Comparison of ENCODE assay signal across 18 cellular contexts in genomic region chrX:123990169-123990568, GRCh38. TPM values are rescaled to one million over a fixed set of nuclear protein-coding genes. Genes with fewer than 3 reads are reported as not detected.
DNase-seq lines count a peak whose midpoint lies in the region; ATAC-seq and TF ChIP-seq lines count a peak whose summit lies in the region.
"Had no signal": no experiment of that assay in that cellular context is flagged by ENCODE, and none has a peak within 500 bp of the region (broad histone marks: within the 10 kb centered on the region; RNA-seq: fewer than 3 reads in every experiment).

No MANE protein-coding gene starts in this region.

- peak; percentile 62 for ATAC-seq in GM21717 (IDR thresholded peaks at IDR 0.05; ENCODE audit: unreplicated experiment)

- DNase-seq in activated T-cell treated with anti-CD3 and anti-CD28 coated beads, Interleukin-2, amount 50 U/mL, for 24 hours: no peak
- DNase-seq in activated T-cell treated with anti-CD3 and anti-CD28 coated beads, Interleukin-2, amount 50 U/mL, for 48 hours: no peak
- no peak for DNase-seq in activated CD4-positive, alpha-beta memory T cell treated with anti-CD3 and anti-CD28 coated beads, Interleukin-2, amount 10 ng/mL, durations not matched to agents 7 days and 5 days
- no peak for DNase-seq in HuH-7.5 (ENCODE audit: low spot score)
- no peak for DNase-seq in middle frontal gyrus (ENCODE audit: extremely low spot score, low spot score)
- no peak for DNase-seq in RWPE1 (ENCODE audit: low spot score)
- DNase-seq: activated effector memory CD4-positive, alpha-beta T cell treated with anti-CD3 and anti-CD28 coated beads, Interleukin-2, amount 50 U/mL, for 16 hours; aorta; endodermal cell; kidney; midbrain; NCI-H1694; Peyer's patch; SK-N-SH had no signal

- peaks cover 10 to 11% of the 10 kb centered on the region in 2 experiments for H3K4me1 ChIP-seq in neutrophil (ENCODE audit: control insufficient read depth in 1 of 2, insufficient read depth in 1 of 2, low read depth in 1 of 2, low read length in 1 of 2)
- H3K4me1 ChIP-seq: Peyer's patch had no signal

- TF ChIP-seq CTCF in neutrophil (IDR thresholded peaks at IDR 0.05): no peak
- TF ChIP-seq CTCF in RWPE1 (conservative IDR thresholded peaks at IDR 0.05; ENCODE audit: low read depth): no peak

- H3K9me3 ChIP-seq in neutrophil: no peaks in the 10 kb centered on the region
- H3K9me3 ChIP-seq: Peyer's patch, SK-N-SH, vagina had no signal

- peaks cover 69% of the 10 kb centered on the region for H3K4me1 Mint-ChIP-seq in activated T-cell treated with anti-CD3 and anti-CD28 coated beads, Interleukin-2, amount 50 U/mL, for 24 hours (ENCODE audit: low read depth)
- peaks cover 26% of the 10 kb centered on the region for H3K4me1 Mint-ChIP-seq in activated CD4-positive, alpha-beta memory T cell treated with anti-CD3 and anti-CD28 coated beads, Interleukin-2, amount 10 ng/mL, durations not matched to agents 7 days and 5 days

- H3K27ac ChIP-seq in neutrophil (peak overlapping the region; percentile 41), RWPE1 (no peak overlapping the region)
- H3K27ac ChIP-seq: hepatocyte, Peyer's patch, vagina had no signal

- peak overlapping the region; percentile 44 for H3K4me3 Mint-ChIP-seq in activated T-cell treated with anti-CD3 and anti-CD28 coated beads, Interleukin-2, amount 50 U/mL, for 24 hours
- peak overlapping the region; percentile 51 for H3K4me3 Mint-ChIP-seq in activated CD4-positive, alpha-beta memory T cell treated with anti-CD3 and anti-CD28 coated beads, Interleukin-2, amount 10 ng/mL, durations not matched to agents 7 days and 5 days
- H3K4me3 Mint-ChIP-seq: endodermal cell had no signal

- no peaks in the 10 kb centered on the region for H3K9me3 Mint-ChIP-seq in activated T-cell treated with anti-CD3 and anti-CD28 coated beads, Interleukin-2, amount 50 U/mL, for 24 hours
- no peaks in the 10 kb centered on the region for H3K9me3 Mint-ChIP-seq in activated CD4-positive, alpha-beta memory T cell treated with anti-CD3 and anti-CD28 coated beads, Interleukin-2, amount 10 ng/mL, durations not matched to agents 7 days and 5 days

- no peaks in the 10 kb centered on the region for H3K27me3 Mint-ChIP-seq in activated T-cell treated with anti-CD3 and anti-CD28 coated beads, Interleukin-2, amount 50 U/mL, for 24 hours
- H3K27me3 Mint-ChIP-seq in activated CD4-positive, alpha-beta memory T cell treated with anti-CD3 and anti-CD28 coated beads, Interleukin-2, amount 10 ng/mL, durations not matched to agents 7 days and 5 days: no peaks in the 10 kb centered on the region

- POLR2A ChIA-PET in activated CD4-positive, alpha-beta memory T cell treated with anti-CD3 and anti-CD28 coated beads, Interleukin-2, amount 10 ng/mL, durations not matched to agents 7 days and 5 days (lab: Charles Lee): no interaction called here
- POLR2A ChIA-PET in RWPE1 (lab: Yijun Ruan, JAX; ENCODE audit: low non-redundant PET): no interaction called here

- peaks cover 16% of the 10 kb centered on the region for H3K36me3 Mint-ChIP-seq in activated T-cell treated with anti-CD3 and anti-CD28 coated beads, Interleukin-2, amount 50 U/mL, for 24 hours (ENCODE audit: low read depth)
- H3K36me3 Mint-ChIP-seq in activated CD4-positive, alpha-beta memory T cell treated with anti-CD3 and anti-CD28 coated beads, Interleukin-2, amount 10 ng/mL, durations not matched to agents 7 days and 5 days (ENCODE audit: low read depth): peaks cover 7% of the 10 kb centered on the region

- no peaks in the 10 kb centered on the region for H3K27me3 ChIP-seq in neutrophil
- H3K27me3 ChIP-seq: hepatocyte, Peyer's patch, vagina had no signal

- no peaks in the 10 kb centered on the region for H3K36me3 ChIP-seq in neutrophil
- H3K36me3 ChIP-seq: Peyer's patch, vagina had no signal

- no peak overlapping the region for H3K4me3 ChIP-seq in neutrophil (ENCODE audit: low read depth in 1 of 2, low read length in 1 of 2)
- H3K4me3 ChIP-seq: hepatocyte, Peyer's patch, vagina had no signal

- H3K27ac Mint-ChIP-seq in activated T-cell treated with anti-CD3 and anti-CD28 coated beads, Interleukin-2, amount 50 U/mL, for 24 hours: peak overlapping the region; percentile 77
- no peak overlapping the region for H3K27ac Mint-ChIP-seq in activated CD4-positive, alpha-beta memory T cell treated with anti-CD3 and anti-CD28 coated beads, Interleukin-2, amount 10 ng/mL, durations not matched to agents 7 days and 5 days

- CTCF ChIA-PET in activated CD4-positive, alpha-beta memory T cell treated with anti-CD3 and anti-CD28 coated beads, Interleukin-2, amount 10 ng/mL, durations not matched to agents 7 days and 5 days (lab: Charles Lee): no interaction called here
- CTCF ChIA-PET in RWPE1 (lab: Yijun Ruan, JAX): interaction anchor here (0.6 kb wide), 1 partner anchor 54 kb away, joined by 3 read pairs; no protein-coding TSS in a partner anchor

RNA-seq across cellular contexts. Expression of gene STAG2, which starts 28.7 kb away (rescaled TPM):
- total RNA-seq in activated CD4-positive, alpha-beta memory T cell treated with anti-CD3 and anti-CD28 coated beads, Interleukin-2, amount 10 ng/mL, durations not matched to agents 7 days and 5 days: 10 to 100 TPM; 87.8 to 89.6 TPM
